23 cellular contexts compared by ENCODE assay signal in the genomic region with DNA sequence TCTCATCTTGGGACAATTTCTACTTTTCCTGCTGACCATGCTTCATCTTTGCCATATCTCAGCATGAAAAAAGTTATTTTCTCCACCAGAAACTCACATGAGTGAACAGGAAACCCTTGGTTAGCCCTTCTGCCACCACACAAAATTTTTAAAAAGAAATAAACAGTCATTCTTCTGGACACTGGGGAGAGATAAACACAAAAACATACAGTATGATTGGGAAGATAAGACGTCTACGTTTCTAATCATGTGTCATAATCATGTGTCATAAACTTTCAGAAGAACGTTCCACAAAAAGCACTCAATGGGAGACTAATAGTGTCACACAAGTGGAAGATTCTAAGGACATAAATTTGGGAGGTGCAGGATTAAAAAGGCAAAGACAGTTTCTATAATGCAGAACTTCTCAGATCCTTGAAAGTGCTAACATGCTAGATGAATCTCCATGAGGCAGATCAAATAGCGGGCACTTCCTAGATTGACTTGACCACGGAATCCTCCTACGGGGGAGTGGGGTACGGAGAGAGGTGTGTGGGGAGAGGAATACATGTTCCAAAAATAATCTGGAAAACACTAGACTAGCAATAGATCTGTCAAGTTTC.
A peak's percentile ranks its signal among the peaks of the same experiment; 100 is the strongest.
DNase-seq lines count a peak whose midpoint lies in the region; ATAC-seq, FAIRE-seq and TF ChIP-seq lines count a peak whose summit lies in the region.
"Had no signal": no experiment of that assay in that cellular context is flagged by ENCODE, and none has a peak within 500 bp of the region (broad histone marks: within the 10 kb centered on the region; RNA-seq: fewer than 3 reads in every experiment).

No MANE protein-coding gene starts in this region.

- H2AFZ ChIP-seq in K562 (ENCODE audit: low read depth, low read length) (no peak overlapping the region), mesenchymal stem cell (ENCODE audit: low read depth, low read length) (no peak overlapping the region)

- H3K27me3 ChIP-seq in K562 (ENCODE audit: control insufficient read depth in 2 of 2, insufficient read depth in 2 of 2, low read length in 2 of 2), result peaks cover 23 to 25% of the 10 kb centered on the region in 2 experiments; a peak in 4 of 5 replicates
- peaks cover 0 to 19% of the 10 kb centered on the region in 2 experiments for H3K27me3 ChIP-seq in mesenchymal stem cell (ENCODE audit: control insufficient read depth in 1 of 2, insufficient read depth in 1 of 2, low read length in 2 of 2)
- H3K27me3 ChIP-seq in vagina, result no peaks in the 10 kb centered on the region
- H3K27me3 ChIP-seq: BE2C had no signal

- H2BK15ac ChIP-seq in mesenchymal stem cell (ENCODE audit: low read depth, poor library complexity, severe bottlenecking), result no peak overlapping the region

- H3K9ac ChIP-seq in K562 (ENCODE audit: insufficient read depth in 1 of 2, low read depth in 2 of 2, low read length in 2 of 2) (no peak overlapping the region), mesenchymal stem cell (ENCODE audit: low read length) (peak overlapping the region; percentile 55)
- H3K9ac ChIP-seq: SK-N-SH had no signal

- TF ChIP-seq RAD21 in K562 (CRISPR knock-in tag; conservative IDR thresholded peaks at IDR 0.05 in 1 of 2, IDR thresholded peaks at IDR 0.05 in 1 of 2), result no peak

- no peak for ATAC-seq in K562
- no peak for ATAC-seq in HG03135 (IDR thresholded peaks at IDR 0.05; ENCODE audit: unreplicated experiment)
- ATAC-seq: A549, Panc1 had no signal

- FAIRE-seq in K562 (lab: Jason Lieb, UNC), result no peak
- FAIRE-seq: A549, GM12891 had no signal

- H4K8ac ChIP-seq in mesenchymal stem cell (ENCODE audit: low read length), result no peak overlapping the region

- H3K27ac ChIP-seq in K562 (ENCODE audit: extremely low read depth, low read depth, low read length) (no peak overlapping the region), mesenchymal stem cell (ENCODE audit: low read length, poor library complexity, severe bottlenecking) (no peak overlapping the region), vagina (peak overlapping the region; percentile 52)
- H3K27ac ChIP-seq: A549 had no signal

- no peak for TF ChIP-seq CTCF in K562 (IDR thresholded peaks at IDR 0.05 in 2 of 3, conservative IDR thresholded peaks at IDR 0.05 in 1 of 3; ENCODE audit: insufficient read depth in 2 of 3, low read depth in 1 of 3, low read length in 3 of 3)
- TF ChIP-seq CTCF in vagina (IDR thresholded peaks at IDR 0.05), result no peak

- no peaks in the 10 kb centered on the region for H3K9me3 ChIP-seq in K562 (replicated peaks; ENCODE audit: control insufficient read depth, insufficient read depth, low read depth, low read length)
- no peaks in the 10 kb centered on the region for H3K9me3 ChIP-seq in mesenchymal stem cell (ENCODE audit: control insufficient read depth, low read length)
- H3K9me3 ChIP-seq in vagina, result no peaks in the 10 kb centered on the region
- H3K9me3 ChIP-seq: A549, BE2C, SK-N-SH had no signal

- no peak overlapping the region for H2BK5ac ChIP-seq in mesenchymal stem cell (ENCODE audit: low read depth, low read length, poor library complexity, severe bottlenecking)

- in situ Hi-C loops in K562 (cut with MboI), result no loop called here

- H3K18ac ChIP-seq in mesenchymal stem cell (ENCODE audit: low read depth in 1 of 2, low read length in 2 of 2), result no peak overlapping the region

- H2BK12ac ChIP-seq in mesenchymal stem cell (ENCODE audit: low read length in 2 of 2), result no peak overlapping the region

- no peak overlapping the region for H2AK5ac ChIP-seq in mesenchymal stem cell (ENCODE audit: low read length, severe bottlenecking)

- intact Hi-C loops in K562 (cut with micrococcal nuclease), result no loop called here
- intact Hi-C loops in vagina (cut with DNase I), result no loop called here

- no peak for TF ChIP-seq EP300 in K562 (IDR thresholded peaks at IDR 0.05; ENCODE audit: low read length)

- no TSS peak for BruUV-seq in K562 (replicated peaks; lab: Mats Ljungman, UMichigan)

- DNase-seq in HCEC 1CT (peak; percentile 48), K562 (ENCODE audit: extremely low read depth in 1 of 4, low spot score in 3 of 4) (no peak), mesenchymal stem cell (peak; percentile 29), vagina (ENCODE audit: extremely low spot score in 2 of 2) (no peak), cortex of kidney (lab: John Stamatoyannopoulos, UW) (no peak), NCI-H187 (lab: John Stamatoyannopoulos, UW) (no peak)
- DNase-seq: BE2C; CD4-positive, CD25-positive, alpha-beta regulatory T cell; COR-L47; DMS79; KBM-7; NCI-H1092 treated with DMSO at 0.1 percent for 48 hours; NCI-H146; NCI-H2029 treated with DMSO at 0.1 percent for 48 hours; NCI-H226; NCI-H510A treated with DMSO at 0.1 percent for 48 hours; NCI-H748 treated with DMSO at 0.1 percent for 48 hours; SIG-M5; SK-N-SH had no signal

- H4K91ac ChIP-seq in mesenchymal stem cell (ENCODE audit: low read length), result no peak overlapping the region

- H3K36me3 ChIP-seq in K562 (ENCODE audit: control insufficient read depth, insufficient read depth, low read length) (no peaks in the 10 kb centered on the region), mesenchymal stem cell (ENCODE audit: control insufficient read depth in 1 of 2, insufficient read depth in 2 of 2, low read depth in 1 of 2, low read length in 2 of 2) (no peaks in the 10 kb centered on the region), vagina (no peaks in the 10 kb centered on the region)
- H3K36me3 ChIP-seq: BE2C had no signal

- H3K4me1 ChIP-seq in K562 (replicated peaks in 1 of 2; ENCODE audit: control insufficient read depth in 2 of 2, insufficient read depth in 2 of 2, low read length in 2 of 2) (no peaks in the 10 kb centered on the region), mesenchymal stem cell (ENCODE audit: control insufficient read depth, insufficient read depth, low read depth, low read length) (no peaks in the 10 kb centered on the region), vagina (peaks cover 36% of the 10 kb centered on the region)
- H3K4me1 ChIP-seq: A549, BE2C had no signal

- no peak overlapping the region for H3K14ac ChIP-seq in mesenchymal stem cell (ENCODE audit: low read length in 2 of 2)

- H3K79me1 ChIP-seq in mesenchymal stem cell (replicated peaks; ENCODE audit: low read length, poor library complexity, severe bottlenecking), result no peaks in the 10 kb centered on the region

- POLR2A ChIA-PET in K562 (lab: Yijun Ruan, JAX), result no interaction called here

- no peak overlapping the region for H3K4me2 ChIP-seq in K562 (ENCODE audit: insufficient read depth, low read length)
- no peak overlapping the region for H3K4me2 ChIP-seq in mesenchymal stem cell (ENCODE audit: low read length, poor library complexity, severe bottlenecking)
- H3K4me2 ChIP-seq: A549, SK-N-SH had no signal

- no peaks in the 10 kb centered on the region for H3K79me2 ChIP-seq in K562 (ENCODE audit: control insufficient read depth, insufficient read depth, low read length)

- no peaks in the 10 kb centered on the region for H4K20me1 ChIP-seq in K562 (replicated peaks; ENCODE audit: control insufficient read depth, insufficient read depth, low read length)

- no peaks in the 10 kb centered on the region for H3K9me1 ChIP-seq in K562 (ENCODE audit: control insufficient read depth, insufficient read depth, low read length)

- H3K4ac ChIP-seq in mesenchymal stem cell (ENCODE audit: low read depth in 1 of 2, low read length in 2 of 2), result no peak overlapping the region

- no peak overlapping the region for H2BK120ac ChIP-seq in mesenchymal stem cell (ENCODE audit: low read depth, low read length)

- CTCF ChIA-PET in K562 (lab: Yijun Ruan, JAX; ENCODE audit: low intra/inter-chr PET ratio), result no interaction called here

- TF ChIP-seq POLR2A in K562 (conservative IDR thresholded peaks at IDR 0.05) (no peak), vagina (IDR thresholded peaks at IDR 0.05) (no peak)

- no peak overlapping the region for H3K23ac ChIP-seq in mesenchymal stem cell (ENCODE audit: low read length in 2 of 2)

- H3K4me3 ChIP-seq in K562 (no peak overlapping the region), mesenchymal stem cell (ENCODE audit: insufficient read depth in 1 of 2, low read depth in 1 of 2, low read length in 2 of 2) (no peak overlapping the region), vagina (no peak overlapping the region)
- H3K4me3 ChIP-seq: A549 had no signal

- 0% methylated on average over 7 of the region's 7 CpGs for WGBS in K562 (ENCODE audit: insufficient coverage, low coverage, missing lambda C conversion rate)
- 80% methylated on average over 3 of the region's 7 CpGs for WGBS in mesenchymal stem cell

TF ChIP-seq in K562, 482 proteins besides CTCF, POLR2A, EP300 and RAD21:
- peak; percentile 94 for TF ChIP-seq ZNF239 (CRISPR knock-in tag; IDR thresholded peaks at IDR 0.05)
- TF ChIP-seq NFIX (CRISPR knock-in tag; IDR thresholded peaks at IDR 0.05; ENCODE audit: low read depth), result no peak

Comparison
In these comparisons a context has a peak if more than half of its experiments do, and no peak if none do; other contexts are left out.
1. DNase-seq: peak in HCEC 1CT (single experiment) and mesenchymal stem cell (single experiment); none in K562 (0 of 4), vagina (0 of 2), cortex of kidney (single experiment) and NCI-H187 (0 of 2).